24 cellular contexts compared by ENCODE assay signal in genomic region chr11:118663929-118664328, GRCh38. TPM values are rescaled to one million over a fixed set of nuclear protein-coding genes. Genes with fewer than 3 reads are reported as not detected.
A peak's percentile ranks its signal among the peaks of the same experiment; 100 is the strongest.
DNase-seq lines count a peak whose midpoint lies in the region; ATAC-seq and TF ChIP-seq lines count a peak whose summit lies in the region.
"Had no signal": no experiment of that assay in that cellular context is flagged by ENCODE, and none has a peak within 500 bp of the region (broad histone marks: within the 10 kb centered on the region; RNA-seq: fewer than 3 reads in every experiment).

No MANE protein-coding gene starts in this region.

- no peak overlapping the region for H3K56ac ChIP-seq in H9 (ENCODE audit: insufficient read length, low read depth, low read length)

- peak overlapping the region; percentile 5; the same call in 1 of the 2 replicates for H3K4me3 ChIP-seq in iPS-18c (ENCODE audit: insufficient read depth, low read depth, low read length)
- H3K4me3 ChIP-seq: A549; BLaER1 treated with 17β-estradiol and CSF1 and Interleukin-3, amounts not matched to agents 10 nM and 100 nM; GM23248; HAP-1 had no signal

- no peak overlapping the region for H3K4ac ChIP-seq in H9 (ENCODE audit: low read depth, low read length)

- H3K4me2 ChIP-seq in H9 (ENCODE audit: insufficient read depth, insufficient read length, low read length) = no peak overlapping the region
- H3K4me2 ChIP-seq: A549; BLaER1 treated with 17β-estradiol and CSF1 and Interleukin-3, amounts not matched to agents 10 nM and 100 nM had no signal

- H3K4me1 Mint-ChIP-seq in H9 (peaks cover 32 to 34% of the 10 kb centered on the region in 2 experiments), neural crest cell (peaks cover 13% of the 10 kb centered on the region)

- no peaks in the 10 kb centered on the region for H3K79me1 ChIP-seq in H9 (ENCODE audit: insufficient read depth, low read depth, low read length, poor library complexity, severe bottlenecking)

- H3K27me3 Mint-ChIP-seq in H9 (ENCODE audit: low read depth) = peaks cover 2% of the 10 kb centered on the region; the same call in 1 of the 2 replicates
- H3K27me3 Mint-ChIP-seq in neural crest cell (ENCODE audit: low read depth) = peaks cover 2% of the 10 kb centered on the region
- H3K27me3 Mint-ChIP-seq: CD4-positive, alpha-beta T cell had no signal

- H2BK12ac ChIP-seq in H9 (ENCODE audit: insufficient read length, low read depth, low read length) = no peak overlapping the region

- no peaks in the 10 kb centered on the region for H3K23me2 ChIP-seq in H9 (ENCODE audit: insufficient read length, low read depth, low read length, poor library complexity, severe bottlenecking)

- H2BK5ac ChIP-seq in H9 (ENCODE audit: insufficient read length, low read length) = no peak overlapping the region

- H4K20me1 ChIP-seq in H9 (ENCODE audit: control insufficient read depth, insufficient read depth, insufficient read length) = no peaks in the 10 kb centered on the region

- no peak overlapping the region for H2AFZ ChIP-seq in H9 (ENCODE audit: low read length)
- H2AFZ ChIP-seq: GM23248 had no signal

- H2BK120ac ChIP-seq in H9 (ENCODE audit: low read depth, low read length, poor library complexity, severe bottlenecking) = no peak overlapping the region

- no peak for ATAC-seq in Right ventricle myocardium inferior
- no peak for ATAC-seq in GM18505 (IDR thresholded peaks at IDR 0.05; ENCODE audit: unreplicated experiment)
- ATAC-seq: A549 had no signal

- H2BK15ac ChIP-seq in H9 (ENCODE audit: low read depth, low read length) = no peak overlapping the region

- H3K23ac ChIP-seq in H9 (ENCODE audit: insufficient read length, low read depth, low read length) = no peak overlapping the region

- H3T11ph ChIP-seq in H9 (ENCODE audit: low read length) = no peak overlapping the region

- no peak overlapping the region for H3K27ac ChIP-seq in H9 (ENCODE audit: insufficient read length, low read depth, low read length)
- H3K27ac ChIP-seq: A549; BLaER1 treated with 17β-estradiol and CSF1 and Interleukin-3, amounts not matched to agents 10 nM and 100 nM; GM23248 had no signal

- no peak overlapping the region for H4K5ac ChIP-seq in H9 (ENCODE audit: insufficient read length, low read depth, low read length)

- WGBS in H9 (ENCODE audit: extremely low coverage, insufficient read length, low lambda C conversion rate) = no CpG with 5 or more reads among the region's 3 CpGs

- H3K36me3 Mint-ChIP-seq in H9 (ENCODE audit: insufficient read depth in 1 of 3, low read depth in 3 of 3) = no peaks in the 10 kb centered on the region
- no peaks in the 10 kb centered on the region for H3K36me3 Mint-ChIP-seq in neural crest cell (ENCODE audit: low read depth)
- H3K36me3 Mint-ChIP-seq: CD14-positive monocyte; CD8-positive, alpha-beta memory T cell had no signal

- TF ChIP-seq CTCF in H9 (conservative IDR thresholded peaks at IDR 0.05) (no peak), neural crest cell (conservative IDR thresholded peaks at IDR 0.05) (no peak)

- H3K9me3 Mint-ChIP-seq in H9 (no peaks in the 10 kb centered on the region), neural crest cell (no peaks in the 10 kb centered on the region)
- H3K9me3 Mint-ChIP-seq: CD4-positive, alpha-beta T cell; HFFc6 had no signal

- no peak overlapping the region for H3K4me3 Mint-ChIP-seq in H9
- H3K4me3 Mint-ChIP-seq in neural crest cell = peak overlapping the region; percentile 1
- H3K4me3 Mint-ChIP-seq: CD14-positive monocyte; CD4-positive, alpha-beta T cell; CD8-positive, alpha-beta memory T cell; HFFc6 had no signal

- H2BK20ac ChIP-seq in H9 (ENCODE audit: low read depth, low read length, poor library complexity, severe bottlenecking) = no peak overlapping the region

- no peak overlapping the region for H3K14ac ChIP-seq in H9 (ENCODE audit: insufficient read depth, low read length)

- no peak overlapping the region for H3K18ac ChIP-seq in H9 (ENCODE audit: insufficient read length, low read depth, low read length)

- no peaks in the 10 kb centered on the region for H3K79me2 ChIP-seq in H9 (ENCODE audit: insufficient read depth, low read length)

- no peak overlapping the region for H4K8ac ChIP-seq in H9 (replicated peaks; ENCODE audit: insufficient read length, low read depth, low read length)

- H2AK5ac ChIP-seq in H9 (ENCODE audit: insufficient read length, low read length) = no peak overlapping the region

- no peak overlapping the region for H3K27ac Mint-ChIP-seq in H9
- peak overlapping the region; percentile 13 for H3K27ac Mint-ChIP-seq in neural crest cell (ENCODE audit: unreplicated experiment)
- H3K27ac Mint-ChIP-seq: CD4-positive, alpha-beta T cell; CD8-positive, alpha-beta memory T cell; HFFc6 had no signal

- intact Hi-C loops in Right ventricle myocardium inferior (cut with DNase I) = no loop called here

- TF ChIP-seq POLR2A in GM18505 (IDR thresholded peaks at IDR 0.05; ENCODE audit: borderline replicate concordance, extremely low read depth, insufficient read depth, insufficient read length) = no peak

- no peaks in the 10 kb centered on the region for H3K9me3 ChIP-seq in H9 (ENCODE audit: control insufficient read depth, low read depth, low read length)
- H3K9me3 ChIP-seq in iPS-18c (ENCODE audit: control insufficient read depth, insufficient read depth, low read length) = no peaks in the 10 kb centered on the region
- H3K9me3 ChIP-seq: A549; BE2C; BLaER1 treated with 17β-estradiol and CSF1 and Interleukin-3, amounts not matched to agents 10 nM and 100 nM; HAP-1 had no signal

- no peak overlapping the region for H3K9ac ChIP-seq in H9 (ENCODE audit: extremely low read depth, insufficient read length, low read length)
- H3K9ac ChIP-seq: BLaER1 treated with 17β-estradiol and CSF1 and Interleukin-3, amounts not matched to agents 10 nM and 100 nM; GM23248 had no signal

- no peaks in the 10 kb centered on the region; the same call in 1 of the 2 replicates for H3K27me3 ChIP-seq in H9 (ENCODE audit: insufficient read depth, low read length)
- H3K27me3 ChIP-seq: BE2C; BLaER1 treated with 17β-estradiol and CSF1 and Interleukin-3, amounts not matched to agents 10 nM and 100 nM had no signal

- H4K91ac ChIP-seq in H9 (ENCODE audit: insufficient read length, low read depth, low read length) = no peak overlapping the region

- peaks cover 3% of the 10 kb centered on the region; the same call in 1 of the 2 replicates for H3K4me1 ChIP-seq in H9 (ENCODE audit: insufficient read depth, low read length)

- DNase-seq in ELF-1 (ENCODE audit: low read depth, low spot score) (peak; percentile 51), H9 (peak; percentile 19), neural crest cell (ENCODE audit: low read depth, low spot score) (no peak), Right ventricle myocardium inferior (ENCODE audit: missing footprints) (no peak), T1000 (lab: John Stamatoyannopoulos, UW) (no peak)
- DNase-seq: 8988T; ACHN; AML-193; BE2C; CD4-positive, alpha-beta T cell; CD8-positive, alpha-beta memory T cell; DMS 273 treated with DMSO at 0.1 percent for 48 hours; DMS53; DMS79 treated with DMSO at 0.1 percent for 48 hours; GM23248; HFFc6 had no signal

RNA-seq across cellular contexts. Expression of gene TREH, which starts 15.5 kb away (rescaled TPM):
- total RNA-seq in H9 (2021) (not detected in 2 replicates), neural crest cell (not detected in 2 replicates), Right ventricle myocardium inferior (not detected)
- total RNA-seq: CD4-positive, alpha-beta T cell; CD8-positive, alpha-beta memory T cell; Daoy; GM23248; H1 had no signal

RNA-seq across cellular contexts. Expression of gene PHLDB1, which starts 56.5 kb away (rescaled TPM):
- total RNA-seq in H9 (2021) = 55.7 and 56.0 TPM in 2 replicates
- 108 and 120 TPM in 2 replicates for total RNA-seq in neural crest cell
- total RNA-seq in Right ventricle myocardium inferior = 115 TPM

Comparison
In these comparisons a context has a peak if more than half of its experiments do, and no peak if none do; other contexts are left out.
1. DNase-seq: peak in ELF-1 (single experiment) and H9 (single experiment); none in neural crest cell (single experiment), Right ventricle myocardium inferior (single experiment) and T1000 (single experiment).